Comparison of ENCODE assay signal across 17 cellular contexts in the genomic region with DNA sequence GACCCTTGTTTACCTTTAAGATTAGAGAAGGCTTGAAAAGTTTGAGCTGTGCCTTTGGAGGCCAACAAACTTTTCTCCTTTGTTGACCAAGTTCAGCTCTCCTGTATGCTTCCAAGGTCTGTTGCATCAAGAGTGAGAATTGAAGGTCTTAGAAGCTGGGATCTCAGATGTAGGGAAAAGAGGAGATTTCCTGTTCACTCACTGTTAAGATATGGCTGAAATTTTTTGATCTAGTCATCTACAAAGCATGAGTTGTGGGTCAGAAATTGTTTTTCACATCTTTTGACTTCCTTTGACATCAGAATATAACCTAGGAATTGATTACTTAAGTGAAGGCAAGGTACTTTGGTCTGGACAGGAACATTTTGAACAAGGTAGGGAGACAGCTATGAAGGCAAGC. TPM values are rescaled to one million over a fixed set of nuclear protein-coding genes. Genes with fewer than 3 reads are reported as not detected.
"Had no signal": no experiment of that assay in that cellular context is flagged by ENCODE, and none has a peak within 500 bp of the region (broad histone marks: within the 10 kb centered on the region; RNA-seq: fewer than 3 reads in every experiment).

No MANE protein-coding gene starts in this region.

- H3K36me3 ChIP-seq: cardiac muscle cell, lower lobe of right lung, neutrophil had no signal

- H3K4me3 ChIP-seq: cardiac muscle cell, lower lobe of right lung had no signal

- H3K4me1 ChIP-seq: lower lobe of right lung had no signal

- H3K27me3 ChIP-seq: cardiac muscle cell, neutrophil had no signal

- H3K27ac ChIP-seq: cardiac muscle cell, lower lobe of right lung, neutrophil had no signal

- DNase-seq: activated CD4-positive, alpha-beta memory T cell treated with anti-CD3 and anti-CD28 coated beads for 36 hours; activated CD4-positive, alpha-beta T cell treated with anti-CD3 and anti-CD28 coated beads for 1 hour; activated gamma-delta T cell treated with Interleukin-2 at 50 U/mL for 16 hours; activated naive CD8-positive, alpha-beta T cell treated with anti-CD3 and anti-CD28 coated beads for 36 hours; activated T-cell treated with anti-CD3 and anti-CD28 coated beads, Interleukin-2, amount 50 U/mL, for 48 hours; anterior cingulate cortex; hypothalamus; left cardiac atrium; lower lobe of right lung; naive thymus-derived CD4-positive, alpha-beta T cell; posterior cingulate gyrus; stimulated activated CD4-positive, alpha-beta T cell treated with anti-CD3 and anti-CD28 coated beads, Interleukin-2, amount 100 ng/mL, for 24 hours; stimulated activated naive B cell treated with anti-CD40 and anti-IgM and Interleukin-4, amounts not matched to agents 10 μg/mL and 1 μg/mL and 100 μg/mL, for 72 hours; substantia nigra; T-helper 9 cell had no signal

- H3K9me3 ChIP-seq: lower lobe of right lung, neutrophil had no signal

RNA-seq across cellular contexts. Expression of a gene that starts 12.1 kb away (rescaled TPM):
- total RNA-seq: activated CD4-positive, alpha-beta memory T cell treated with anti-CD3 and anti-CD28 coated beads for 36 hours; activated naive CD8-positive, alpha-beta T cell treated with anti-CD3 and anti-CD28 coated beads for 36 hours; left cardiac atrium; lower lobe of right lung; naive thymus-derived CD4-positive, alpha-beta T cell had no signal
- polyA plus RNA-seq: naive thymus-derived CD4-positive, alpha-beta T cell had no signal

RNA-seq across cellular contexts. Expression of a gene that starts 20.0 kb away (rescaled TPM):
- total RNA-seq: activated CD4-positive, alpha-beta memory T cell treated with anti-CD3 and anti-CD28 coated beads for 36 hours; activated naive CD8-positive, alpha-beta T cell treated with anti-CD3 and anti-CD28 coated beads for 36 hours; left cardiac atrium; lower lobe of right lung; naive thymus-derived CD4-positive, alpha-beta T cell had no signal
- polyA plus RNA-seq: naive thymus-derived CD4-positive, alpha-beta T cell had no signal

RNA-seq across cellular contexts. Expression of a gene that starts 34.4 kb away (rescaled TPM):
- total RNA-seq: activated CD4-positive, alpha-beta memory T cell treated with anti-CD3 and anti-CD28 coated beads for 36 hours; activated naive CD8-positive, alpha-beta T cell treated with anti-CD3 and anti-CD28 coated beads for 36 hours; left cardiac atrium; lower lobe of right lung; naive thymus-derived CD4-positive, alpha-beta T cell had no signal
- polyA plus RNA-seq: cardiac muscle cell; naive thymus-derived CD4-positive, alpha-beta T cell had no signal

RNA-seq across cellular contexts. Expression of a gene that starts 35.1 kb away (rescaled TPM):
- total RNA-seq: activated CD4-positive, alpha-beta memory T cell treated with anti-CD3 and anti-CD28 coated beads for 36 hours; activated naive CD8-positive, alpha-beta T cell treated with anti-CD3 and anti-CD28 coated beads for 36 hours; cardiac muscle cell; left cardiac atrium; naive thymus-derived CD4-positive, alpha-beta T cell had no signal
- polyA plus RNA-seq: cardiac muscle cell; naive thymus-derived CD4-positive, alpha-beta T cell had no signal

RNA-seq across cellular contexts. Expression of a gene that starts 40.0 kb away (rescaled TPM):
- total RNA-seq: activated CD4-positive, alpha-beta memory T cell treated with anti-CD3 and anti-CD28 coated beads for 36 hours; activated naive CD8-positive, alpha-beta T cell treated with anti-CD3 and anti-CD28 coated beads for 36 hours; cardiac muscle cell; left cardiac atrium; lower lobe of right lung; naive thymus-derived CD4-positive, alpha-beta T cell had no signal
- polyA plus RNA-seq: cardiac muscle cell; naive thymus-derived CD4-positive, alpha-beta T cell had no signal
